ENCODE assay signal across 11 cellular contexts in the genomic region with DNA sequence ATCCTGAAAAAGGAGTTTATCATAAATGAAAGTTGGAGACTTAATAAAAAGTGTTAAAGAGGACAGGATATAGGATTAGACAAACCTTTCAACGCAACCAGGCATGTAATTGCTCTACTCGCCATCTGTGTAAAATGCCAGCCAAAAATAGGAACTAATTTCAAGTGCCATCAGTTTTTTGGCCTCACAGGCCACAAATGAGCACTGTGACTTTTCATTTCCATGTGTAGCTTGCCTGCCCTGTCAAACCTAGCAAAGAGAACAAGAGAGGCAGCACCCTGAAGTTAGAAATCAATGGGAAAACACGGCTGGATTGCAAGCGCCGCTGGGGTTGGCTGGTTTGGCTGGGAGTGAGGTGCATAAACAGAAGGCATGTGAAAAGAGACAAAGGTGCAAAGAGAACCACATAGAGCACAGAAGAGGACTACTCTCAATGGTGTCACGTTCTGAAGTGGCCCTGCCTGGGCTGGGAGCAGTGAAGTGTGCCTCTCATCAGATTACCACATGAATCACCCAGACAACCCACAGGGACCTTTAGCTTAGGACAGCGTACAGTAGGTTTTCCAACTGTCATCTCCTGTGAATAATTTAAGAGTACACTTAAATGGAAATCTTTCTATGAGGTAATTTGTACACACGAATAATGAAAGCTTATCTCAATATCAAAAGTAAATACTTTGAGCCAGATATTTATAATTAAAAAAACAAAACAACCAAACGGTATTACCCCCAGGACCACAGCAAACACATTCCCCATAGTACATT.
A peak's percentile ranks its signal among the peaks of the same experiment; 100 is the strongest.
DNase-seq lines count a peak whose midpoint lies in the region; ATAC-seq and TF ChIP-seq lines count a peak whose summit lies in the region.
"Had no signal": no experiment of that assay in that cellular context is flagged by ENCODE, and none has a peak within 500 bp of the region (broad histone marks: within the 10 kb centered on the region; RNA-seq: fewer than 3 reads in every experiment).

No MANE protein-coding gene starts in this region.

- WGBS in right cardiac atrium, result 66% methylated on average over 9 of the region's 9 CpGs

- peak overlapping the region; percentile 62 for H3K27ac ChIP-seq in right cardiac atrium (ENCODE audit: low read length)
- no peak overlapping the region for H3K27ac ChIP-seq in breast epithelium
- H3K27ac ChIP-seq: vagina had no signal

- no peaks in the 10 kb centered on the region for H3K36me3 ChIP-seq in breast epithelium
- H3K36me3 ChIP-seq: vagina had no signal

- no peak for TF ChIP-seq POLR2A in breast epithelium (IDR thresholded peaks at IDR 0.05)

- H3K4me1 ChIP-seq in right cardiac atrium (ENCODE audit: control insufficient read depth, insufficient read depth, low read length) (no peaks in the 10 kb centered on the region), breast epithelium (no peaks in the 10 kb centered on the region)

- H3K27me3 ChIP-seq in right cardiac atrium (ENCODE audit: control insufficient read depth, insufficient read depth) (no peaks in the 10 kb centered on the region), breast epithelium (no peaks in the 10 kb centered on the region)
- H3K27me3 ChIP-seq: vagina had no signal

- intact Hi-C loops in right cardiac atrium (cut with DNase I), result loop anchor here in 1 of 4 donors (10.0 kb wide), 1 partner anchor 53 kb away; no protein-coding TSS in a partner anchor
- intact Hi-C loops in sciatic nerve (cut with DNase I), result no loop called here
- intact Hi-C loops in breast epithelium (cut with DNase I; ENCODE audit: low total_unique reads), result no loop called here

- DNase-seq in DMS153 (lab: John Stamatoyannopoulos, UW) (peak; percentile 97), HK-2 (ENCODE audit: unreplicated experiment) (peak; percentile 46), NCI-H526 (lab: John Stamatoyannopoulos, UW) (peak; percentile 77 to 88), right cardiac atrium (no peak), sciatic nerve (ENCODE audit: low spot score) (no peak), breast epithelium (ENCODE audit: low spot score in 2 of 2) (no peak)
- DNase-seq: activated T-cell treated with anti-CD3 and anti-CD28 coated beads, Interleukin-2, amount 50 U/mL, for 4 hours; stimulated activated CD4-positive, alpha-beta T cell treated with anti-CD3 and anti-CD28 coated beads, Interleukin-15, amount 100 ng/mL, for 24 hours had no signal

- H3K4me3 ChIP-seq in right cardiac atrium (ENCODE audit: low read length) (no peak overlapping the region), breast epithelium (no peak overlapping the region)
- H3K4me3 ChIP-seq: vagina had no signal

- H3K9me3 ChIP-seq in right cardiac atrium (ENCODE audit: control insufficient read depth, low read length) (no peaks in the 10 kb centered on the region), breast epithelium (no peaks in the 10 kb centered on the region)
- H3K9me3 ChIP-seq: vagina had no signal

- ATAC-seq in right cardiac atrium, result peak; percentile 74 to 80
- no peak for ATAC-seq in GM21717 (IDR thresholded peaks at IDR 0.05; ENCODE audit: unreplicated experiment)
- ATAC-seq in sciatic nerve, result no peak
- no peak for ATAC-seq in HG02840 (IDR thresholded peaks at IDR 0.05; ENCODE audit: low FRiP score, unreplicated experiment)
- ATAC-seq: activated T-cell treated with anti-CD3 and anti-CD28 coated beads, Interleukin-2, amount 50 U/mL, for 4 hours had no signal

- no peak for TF ChIP-seq CTCF in breast epithelium (IDR thresholded peaks at IDR 0.05)

Comparison
In these comparisons a context has a peak if more than half of its experiments do, and no peak if none do; other contexts are left out.
1. DNase-seq: peak in DMS153 (single experiment), HK-2 (single experiment) and NCI-H526 (2 of 2); none in right cardiac atrium (0 of 3), sciatic nerve (single experiment) and breast epithelium (0 of 2).
2. ATAC-seq: peak in right cardiac atrium (2 of 2); none in GM21717 (single experiment), sciatic nerve (single experiment) and HG02840 (single experiment).